Comparison of ENCODE assay signal across 24 cellular contexts in genomic region chr7:85341973-85342372, GRCh38.
"Had no signal": no experiment of that assay in that cellular context is flagged by ENCODE, and none has a peak within 500 bp of the region (broad histone marks: within the 10 kb centered on the region; RNA-seq: fewer than 3 reads in every experiment).

No MANE protein-coding gene starts in this region.

- ATAC-seq: effector memory CD8-positive, alpha-beta T cell; gastrocnemius medialis; left lung; naive thymus-derived CD4-positive, alpha-beta T cell; right cardiac atrium; stimulated activated effector memory CD8-positive, alpha-beta T cell treated with anti-CD3 and anti-CD28 coated beads, Interleukin-12 subunit alpha, Interleukin-12 subunit beta, amount 100 ng/mL, for 72 hours had no signal

- H3K27me3 ChIP-seq: esophagus squamous epithelium, gastrocnemius medialis, left lung, sigmoid colon, stomach, thyroid gland, vagina had no signal

- H3K27ac ChIP-seq: esophagus squamous epithelium, gastrocnemius medialis, left lung, prostate gland, sigmoid colon, stomach, thyroid gland, vagina had no signal

- H3K27ac Mint-ChIP-seq: effector memory CD8-positive, alpha-beta T cell; naive thymus-derived CD4-positive, alpha-beta T cell; nephron; stimulated activated effector memory CD8-positive, alpha-beta T cell treated with anti-CD3 and anti-CD28 coated beads, Interleukin-12 subunit alpha, Interleukin-12 subunit beta, amount 100 ng/mL, for 72 hours had no signal

- H3K9me3 Mint-ChIP-seq: nephron had no signal

- DNase-seq: cortex of kidney; effector memory CD8-positive, alpha-beta T cell; erythroblast; esophagus squamous epithelium; gastrocnemius medialis; head of caudate nucleus; kidney; left lung; mesenchymal stem cell; midbrain; naive thymus-derived CD4-positive, alpha-beta T cell; nucleus accumbens; right cardiac atrium; sigmoid colon; stimulated activated CD4-positive, alpha-beta T cell treated with anti-CD3 and anti-CD28 coated beads, Interleukin-2, amount 100 ng/mL, for 24 hours; stimulated activated CD4-positive, alpha-beta T cell treated with anti-CD3 and anti-CD28 coated beads, Interleukin-4, amount 100 ng/mL, for 24 hours; stimulated activated naive CD4-positive, alpha-beta T cell treated with Interleukin-2 at 50 U/mL for 16 hours; stomach; thyroid gland; trophoblast cell had no signal

- H3K4me1 ChIP-seq: esophagus squamous epithelium, gastrocnemius medialis, left lung, prostate gland, sigmoid colon, stomach, thyroid gland, vagina had no signal

- H3K27me3 Mint-ChIP-seq: effector memory CD8-positive, alpha-beta T cell; naive thymus-derived CD4-positive, alpha-beta T cell had no signal

- H3K36me3 ChIP-seq: esophagus squamous epithelium, gastrocnemius medialis, left lung, prostate gland, sigmoid colon, stomach, thyroid gland, vagina had no signal

- H3K36me3 Mint-ChIP-seq: naive thymus-derived CD4-positive, alpha-beta T cell; stimulated activated effector memory CD8-positive, alpha-beta T cell treated with anti-CD3 and anti-CD28 coated beads, Interleukin-12 subunit alpha, Interleukin-12 subunit beta, amount 100 ng/mL, for 72 hours had no signal

- H3K4me1 Mint-ChIP-seq: naive thymus-derived CD4-positive, alpha-beta T cell; stimulated activated effector memory CD8-positive, alpha-beta T cell treated with anti-CD3 and anti-CD28 coated beads, Interleukin-12 subunit alpha, Interleukin-12 subunit beta, amount 100 ng/mL, for 72 hours had no signal

- H3K4me3 Mint-ChIP-seq: effector memory CD8-positive, alpha-beta T cell; naive thymus-derived CD4-positive, alpha-beta T cell; nephron; stimulated activated effector memory CD8-positive, alpha-beta T cell treated with anti-CD3 and anti-CD28 coated beads, Interleukin-12 subunit alpha, Interleukin-12 subunit beta, amount 100 ng/mL, for 72 hours had no signal

- H3K4me3 ChIP-seq: esophagus squamous epithelium, gastrocnemius medialis, left lung, prostate gland, sigmoid colon, stomach, thyroid gland, vagina had no signal

- H3K9me3 ChIP-seq: esophagus squamous epithelium, gastrocnemius medialis, left lung, prostate gland, sigmoid colon, stomach, thyroid gland, vagina had no signal
